8 cellular contexts compared by ENCODE assay signal in the genomic region with DNA sequence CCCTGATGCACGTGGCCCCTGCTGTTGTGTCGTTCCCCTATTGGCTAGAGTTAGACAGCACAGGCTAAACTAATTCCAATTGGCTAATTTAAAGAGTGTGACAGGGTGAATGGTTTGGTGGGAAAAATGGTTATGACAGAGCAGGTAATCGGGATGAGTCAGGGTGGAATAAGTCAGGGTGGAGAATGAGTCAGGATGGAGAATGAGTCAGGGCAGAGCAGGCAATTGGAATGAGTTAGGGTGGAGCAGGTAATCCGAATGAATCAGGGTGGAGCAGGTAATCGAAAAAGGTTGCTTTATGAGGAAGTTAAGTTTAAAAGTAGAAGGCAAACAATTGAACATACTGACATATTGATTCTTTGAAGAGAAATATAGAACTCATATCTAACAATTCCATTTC.
A peak's percentile ranks its signal among the peaks of the same experiment; 100 is the strongest.
DNase-seq lines count a peak whose midpoint lies in the region; FAIRE-seq and TF ChIP-seq lines count a peak whose summit lies in the region.
"Not testable (repeated sequence)": the region's sequence is repeated elsewhere in the genome, so short reads cannot be mapped to it uniquely, and the experiment has no call there.

No MANE protein-coding gene starts in this region.

- not testable (repeated sequence) for H3K79me2 ChIP-seq in endothelial cell of umbilical vein (ENCODE audit: control insufficient read depth, insufficient read depth, low read length)

- intact Hi-C loops in endothelial cell of umbilical vein (cut with micrococcal nuclease): not testable (repeated sequence)

- POLR2A ChIA-PET in RWPE1 (lab: Yijun Ruan, JAX; ENCODE audit: low non-redundant PET); endothelial cell of umbilical vein (lab: Charles Lee): not testable (repeated sequence)

- H3K9me1 ChIP-seq in endothelial cell of umbilical vein (replicated peaks; ENCODE audit: control insufficient read depth, extremely low read depth, insufficient read depth, low read length): not testable (repeated sequence)

- H3K4me3 ChIP-seq in endothelial cell of umbilical vein (replicated peaks in 1 of 3; ENCODE audit: insufficient read depth in 1 of 3, low read depth in 1 of 3, low read length in 3 of 3): not testable (repeated sequence)

- dilution Hi-C loops in endothelial cell of umbilical vein (cut with MboI; ENCODE audit: extremely low pct_ligation_motif_present, low sequenced_read_pairs): not testable (repeated sequence)

- not testable (repeated sequence) for TF ChIP-seq POLR2A in endothelial cell of umbilical vein (IDR thresholded peaks at IDR 0.05; ENCODE audit: low read depth, low read length)

- H3K27me3 ChIP-seq in endothelial cell of umbilical vein (ENCODE audit: control insufficient read depth in 2 of 2, insufficient read depth in 2 of 2, low read length in 2 of 2): not testable (repeated sequence)

- not testable (repeated sequence) for H3K36me3 ChIP-seq in endothelial cell of umbilical vein (ENCODE audit: control insufficient read depth in 2 of 2, extremely low read depth in 1 of 2, insufficient read depth in 2 of 2, low read length in 2 of 2)

- not testable (repeated sequence) for H4K20me1 ChIP-seq in endothelial cell of umbilical vein (replicated peaks; ENCODE audit: control insufficient read depth, extremely low read depth, insufficient read depth, low read length)

- in situ Hi-C loops in Caki2 (cut with HindIII; ENCODE audit: low pct_unique_long_range_greater_than_20kb, low sequenced_read_pairs): not testable (repeated sequence)

- not testable (repeated sequence) for H3K4me2 ChIP-seq in endothelial cell of umbilical vein (ENCODE audit: insufficient read depth, low read length)

- H3K27ac ChIP-seq in RWPE1; endothelial cell of umbilical vein (ENCODE audit: insufficient read depth, low read depth, low read length): not testable (repeated sequence)

- BruUV-seq in endothelial cell of umbilical vein (replicated peaks; lab: Mats Ljungman, UMichigan): not testable (repeated sequence)

- H3K4me1 ChIP-seq in endothelial cell of umbilical vein (ENCODE audit: control insufficient read depth, extremely low read depth, insufficient read depth, low read length): not testable (repeated sequence)

- FAIRE-seq in endothelial cell of umbilical vein (lab: Jason Lieb, UNC) (peak; percentile 12), urothelium cell line (lab: Jason Lieb, UNC) (peak; percentile 94)

- TF ChIP-seq CTCF in RWPE1 (conservative IDR thresholded peaks at IDR 0.05; ENCODE audit: low read depth); endothelial cell of umbilical vein (IDR thresholded peaks at IDR 0.05; ENCODE audit: extremely low read depth in 1 of 2, insufficient read depth in 1 of 2, low read depth in 1 of 2, low read length in 2 of 2): not testable (repeated sequence)

- H3K9ac ChIP-seq in endothelial cell of umbilical vein (replicated peaks; ENCODE audit: extremely low read depth, insufficient read depth, low read length): not testable (repeated sequence)

- H3K9me3 ChIP-seq in endothelial cell of umbilical vein (replicated peaks; ENCODE audit: control insufficient read depth, insufficient read depth, low read length): not testable (repeated sequence)

- not testable (repeated sequence) for H2AFZ ChIP-seq in endothelial cell of umbilical vein (ENCODE audit: low read depth, low read length)

- CTCF ChIA-PET in RWPE1 (lab: Yijun Ruan, JAX): interaction anchor here (0.7 kb wide), 1 partner anchor 819 kb away, joined by 3 read pairs; no protein-coding TSS in a partner anchor
- CTCF ChIA-PET in endothelial cell of umbilical vein (lab: Charles Lee): not testable (repeated sequence)

- DNase-seq in Caki2 (ENCODE audit: low read depth) (peak; percentile 48), H4 (ENCODE audit: low spot score) (peak; percentile 33), M059J (ENCODE audit: low read depth) (peak; percentile 55), RWPE1 (ENCODE audit: low spot score) (peak; percentile 3), amniotic epithelial cell (ENCODE audit: low read depth) (peak; percentile 55), islet precursor cell (peak; percentile 54)
- DNase-seq in endothelial cell of umbilical vein (ENCODE audit: low read depth, low spot score); urothelium cell line (ENCODE audit: low spot score): not testable (repeated sequence)
